32 cellular contexts compared by ENCODE assay signal in the genomic region with DNA sequence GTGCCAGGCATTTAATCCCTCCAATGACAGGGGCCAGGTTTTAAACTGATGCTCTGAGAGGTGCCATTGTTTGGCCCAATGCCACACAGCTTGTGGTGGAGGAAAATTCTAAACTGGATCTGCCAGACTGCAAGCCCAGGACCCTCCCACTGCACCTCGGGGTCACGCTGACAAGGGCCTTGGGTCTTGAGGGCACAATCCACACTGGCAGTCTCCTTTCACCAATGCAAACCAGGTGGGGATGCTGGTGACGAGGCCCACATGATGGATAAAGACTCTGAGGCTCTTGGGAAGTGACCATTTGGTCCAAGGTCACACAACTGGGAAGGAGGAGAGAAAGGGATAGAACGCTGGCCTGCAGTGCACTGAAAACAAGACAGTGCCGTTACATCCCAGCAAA. TPM values are rescaled to one million over a fixed set of nuclear protein-coding genes. Genes with fewer than 3 reads are reported as not detected.
"Had no signal": no experiment of that assay in that cellular context is flagged by ENCODE, and none has a peak within 500 bp of the region (broad histone marks: within the 10 kb centered on the region; RNA-seq: fewer than 3 reads in every experiment).

No MANE protein-coding gene starts in this region.

- DNase-seq: immature natural killer cell; kidney; left colon; left lung; lower lobe of right lung; mammary epithelial cell; mesendoderm; naive B cell; pancreas; psoas muscle; right lobe of liver; stimulated activated CD4-positive, alpha-beta T cell treated with anti-CD3 and anti-CD28 coated beads, Interleukin-12 subunit alpha, Interleukin-12 subunit beta, amount 100 ng/mL, for 4 hours; stimulated activated CD4-positive, alpha-beta T cell treated with anti-CD3 and anti-CD28 coated beads, Interleukin-15, amount 100 ng/mL, for 24 hours; stimulated activated CD4-positive, alpha-beta T cell treated with anti-CD3 and anti-CD28 coated beads, Interleukin-2, amount 100 ng/mL, for 24 hours; stimulated activated CD4-positive, alpha-beta T cell treated with anti-CD3 and anti-CD28 coated beads, Interleukin-4, amount 100 ng/mL, for 1 hour; stimulated activated naive B cell treated with anti-CD40 and anti-IgM and Interleukin-4, amounts not matched to agents 10 μg/mL and 1 μg/mL and 100 μg/mL, for 72 hours; stimulated activated naive CD8-positive, alpha-beta T cell treated with anti-CD3 and anti-CD28 coated beads, Interleukin-15, Interleukin-2, amounts not matched to agents 100 U/mL and 50 U/mL, for 24 hours; stomach; tibial artery; uterus had no signal

- H3K36me3 Mint-ChIP-seq: immature natural killer cell, mesothelial cell of epicardium, type B pancreatic cell had no signal

- H3K27ac ChIP-seq: left lung, lower lobe of right lung, pancreas, psoas muscle, right lobe of liver, stomach, thoracic aorta, tibial artery, uterus had no signal

- H3K4me1 ChIP-seq: lower lobe of right lung, pancreas, psoas muscle, uterus had no signal

- H3K4me3 Mint-ChIP-seq: immature natural killer cell; mesothelial cell of epicardium; naive B cell; nephron; neural crest cell; stimulated activated naive B cell treated with anti-CD40 and anti-IgM and Interleukin-4, amounts not matched to agents 10 μg/mL and 1 μg/mL and 100 μg/mL, for 72 hours; type B pancreatic cell had no signal

- H3K4me2 ChIP-seq: smooth muscle cell had no signal

- H3K36me3 ChIP-seq: left lung, lower lobe of right lung, pancreas, right lobe of liver, stomach, thoracic aorta, tibial artery, uterus had no signal

- ATAC-seq: left colon; lower lobe of right lung; psoas muscle; right lobe of liver; stimulated activated naive B cell treated with anti-CD40 and anti-IgM and Interleukin-4, amounts not matched to agents 10 μg/mL and 1 μg/mL and 100 μg/mL, for 72 hours; stimulated activated naive CD8-positive, alpha-beta T cell treated with anti-CD3 and anti-CD28 coated beads, Interleukin-15, Interleukin-2, amounts not matched to agents 100 U/mL and 50 U/mL, for 24 hours had no signal

- H3K9me3 ChIP-seq: lower lobe of right lung, pancreas, psoas muscle, right lobe of liver, thoracic aorta, uterus had no signal

- H3K9me3 Mint-ChIP-seq: nephron, neural crest cell had no signal

- FAIRE-seq: islet of Langerhans, kidney, pancreas had no signal

- H3K4me3 ChIP-seq: left lung, lower lobe of right lung, pancreas, psoas muscle, right lobe of liver, smooth muscle cell, stomach, thoracic aorta, tibial artery, uterus had no signal

- H3K27ac Mint-ChIP-seq: immature natural killer cell; mesothelial cell of epicardium; stimulated activated naive B cell treated with anti-CD40 and anti-IgM and Interleukin-4, amounts not matched to agents 10 μg/mL and 1 μg/mL and 100 μg/mL, for 72 hours; type B pancreatic cell had no signal

- H3K27me3 ChIP-seq: pancreas, right lobe of liver, uterus had no signal

RNA-seq across cellular contexts. Expression of gene ANKRD60, which starts 14.7 kb away (rescaled TPM):
- total RNA-seq: kidney, left colon, left lung, liver, lower lobe of right lung, mammary epithelial cell, mesothelial cell of epicardium, mononuclear cell, neural crest cell, osteoblast, pancreas, psoas muscle, right lobe of liver, skeletal muscle tissue, smooth muscle cell, stomach, thoracic aorta, ureter, uterus had no signal
- polyA plus RNA-seq: immature natural killer cell, liver, mammary epithelial cell, pancreas, psoas muscle, smooth muscle cell, stomach had no signal
